Comparison of ENCODE assay signal across 9 cellular contexts in genomic region chr12:113232787-113233585, GRCh38. TPM values are rescaled to one million over a fixed set of nuclear protein-coding genes. Genes with fewer than 3 reads are reported as not detected.
DNase-seq lines count a peak whose midpoint lies in the region; ATAC-seq and TF ChIP-seq lines count a peak whose summit lies in the region.
"Had no signal": no experiment of that assay in that cellular context is flagged by ENCODE, and none has a peak within 500 bp of the region (broad histone marks: within the 10 kb centered on the region; RNA-seq: fewer than 3 reads in every experiment).

No MANE protein-coding gene starts in this region.

- no peaks in the 10 kb centered on the region for H3K9me3 Mint-ChIP-seq in HFFc6

- TF ChIP-seq POLR2A in heart left ventricle (IDR thresholded peaks at IDR 0.05) (peak in 1 of 2 donors; percentile 24), sigmoid colon (IDR thresholded peaks at IDR 0.05) (no peak)

- H3K27ac ChIP-seq in heart left ventricle (peak overlapping the region; percentile 60 to 94 (median 88)), sigmoid colon (peak overlapping the region in 3 of 4 donors; percentile 3 to 45 (median 10))
- H3K27ac ChIP-seq: cardiac muscle cell had no signal

- H3K9me3 ChIP-seq in heart left ventricle (no peaks in the 10 kb centered on the region), sigmoid colon (no peaks in the 10 kb centered on the region)

- intact Hi-C loops in heart left ventricle (cut with DNase I): loop anchor here in 1 of 10 donors (5.0 kb wide), 1 partner anchor 64 kb away; no protein-coding TSS in a partner anchor
- intact Hi-C loops in sigmoid colon (cut with DNase I): no loop called here

- no peak overlapping the region for H3K4me3 Mint-ChIP-seq in HFFc6

- peaks cover 25% of the 10 kb centered on the region for H3K4me1 Mint-ChIP-seq in HFFc6 (ENCODE audit: low read depth)

- H3K36me3 ChIP-seq in heart left ventricle (peaks cover 0 to 84% (median 69%) of the 10 kb centered on the region in 9 donors), sigmoid colon (peaks cover 14 to 70% (median 36%) of the 10 kb centered on the region in 4 donors)
- H3K36me3 ChIP-seq: cardiac muscle cell had no signal

- H3K27ac Mint-ChIP-seq in HFFc6: no peak overlapping the region

- no peaks in the 10 kb centered on the region for H3K27me3 ChIP-seq in heart left ventricle
- H3K27me3 ChIP-seq in sigmoid colon: no peaks in the 10 kb centered on the region
- H3K27me3 ChIP-seq: cardiac muscle cell had no signal

- peak; percentile 94 for DNase-seq in NCI-H345 (lab: John Stamatoyannopoulos, UW)
- DNase-seq in activated T-cell treated with anti-CD3 and anti-CD28 coated beads for 1 hour (ENCODE audit: low read depth): peak; percentile 53
- peak; percentile 58 to 75 (median 70) for DNase-seq in heart left ventricle
- peak; percentile 73 for DNase-seq in sigmoid colon
- DNase-seq in GDM1 (lab: John Stamatoyannopoulos, UW): no peak
- DNase-seq in HFFc6: no peak

- WGBS in heart left ventricle, 4 donors: 51 to 75% (median 57%) methylated on average over 18 to 25 of the region's 25 CpGs
- 57 to 87% methylated on average over 25 of the region's 25 CpGs for WGBS in sigmoid colon, 2 donors

- peaks cover 19% of the 10 kb centered on the region for H3K36me3 Mint-ChIP-seq in HFFc6 (ENCODE audit: low read depth)

- TF ChIP-seq CTCF in heart left ventricle (IDR thresholded peaks at IDR 0.05) (no peak), sigmoid colon (IDR thresholded peaks at IDR 0.05) (no peak), HFFc6 (IDR thresholded peaks at IDR 0.05) (no peak)

- H3K4me3 ChIP-seq in heart left ventricle (peak overlapping the region in 1 of 12 donors; percentile 20), sigmoid colon (no peak overlapping the region)
- H3K4me3 ChIP-seq: cardiac muscle cell had no signal

- H3K4me1 ChIP-seq in heart left ventricle (peaks cover 6 to 99% (median 91%) of the 10 kb centered on the region in 12 donors), sigmoid colon (peaks cover 0 to 30% (median 5%) of the 10 kb centered on the region in 4 donors)

- no peak for TF ChIP-seq EP300 in sigmoid colon (IDR thresholded peaks at IDR 0.05)

- peak; percentile 46 for ATAC-seq in GM18870 (IDR thresholded peaks at IDR 0.05; ENCODE audit: unreplicated experiment)
- ATAC-seq in HG03064 (IDR thresholded peaks at IDR 0.05; ENCODE audit: low read depth, unreplicated experiment): peak; percentile 51
- ATAC-seq in heart left ventricle: peak in 3 of 4 donors; percentile 56 to 66 (median 60)

- peaks cover 3% of the 10 kb centered on the region for H3K27me3 Mint-ChIP-seq in HFFc6 (ENCODE audit: insufficient read depth)

RNA-seq across cellular contexts. Expression of gene TPCN1, which starts 11.7 kb away (rescaled TPM):
- total RNA-seq in heart left ventricle: 100 to 1,000 TPM in 4 of 9 donors, 10 to 100 TPM in 5; 52.1 to 136 (median 92.0) TPM
- 10 to 100 TPM; 22.6 to 75.1 TPM for polyA plus RNA-seq in heart left ventricle
- 10 to 100 TPM; 25.7 to 51.5 (median 28.9) TPM for total RNA-seq in sigmoid colon
- 10 to 100 TPM in 1 of 3 donors, 1 to 10 TPM in 2; 6.0 to 51.0 (median 9.7) TPM for polyA plus RNA-seq in sigmoid colon
- total RNA-seq in HFFc6 (2021; fragmentation: NEBNext Ultra II Directional; extraction: Animal tissue kit (Norgen Biotek cat#: 25700)): 10 to 100 TPM; 19.0 to 33.3 (median 20.6) TPM

RNA-seq across cellular contexts. Expression of gene RITA1, which starts 47.5 kb away (rescaled TPM):
- total RNA-seq in heart left ventricle (10 to 100 TPM; 13.3 to 30.7 (median 16.0) TPM), sigmoid colon (10 to 100 TPM; 12.5 to 18.3 (median 15.5) TPM)
- polyA plus RNA-seq in heart left ventricle (10 to 100 TPM; 10.4 to 12.9 TPM), sigmoid colon (10 to 100 TPM; 16.2 to 28.4 (median 18.7) TPM)
- 10 to 100 TPM; 18.0 to 20.9 (median 18.7) TPM for total RNA-seq in HFFc6 (2021; fragmentation: NEBNext Ultra II Directional; extraction: Animal tissue kit (Norgen Biotek cat#: 25700))

RNA-seq across cellular contexts. Expression of gene DDX54, which starts 47.7 kb away (rescaled TPM):
- 10 to 100 TPM; 28.2 to 60.2 (median 38.2) TPM for total RNA-seq in heart left ventricle
- polyA plus RNA-seq in heart left ventricle: 10 to 100 TPM; 23.4 to 53.2 TPM
- 10 to 100 TPM; 24.5 to 47.4 (median 40.8) TPM for total RNA-seq in sigmoid colon
- 10 to 100 TPM; 19.2 to 82.8 (median 25.4) TPM for polyA plus RNA-seq in sigmoid colon
- total RNA-seq in HFFc6 (2021; fragmentation: NEBNext Ultra II Directional; extraction: Animal tissue kit (Norgen Biotek cat#: 25700)): 10 to 100 TPM; 60.1 to 71.0 (median 61.9) TPM

Comparison
In these comparisons a context has a peak if more than half of its experiments do, and no peak if none do; other contexts are left out.
1. DNase-seq: peak in NCI-H345 (single experiment), activated T-cell treated with anti-CD3 and anti-CD28 coated beads for 1 hour (single experiment), heart left ventricle (5 of 5) and sigmoid colon (single experiment); none in GDM1 (single experiment) and HFFc6 (single experiment).
2. Peak in every context shown above with its lines, with median percentiles within 50 percentile points of each other: ATAC-seq.